12 cellular contexts compared by ENCODE assay signal in genomic region chr9:131738293-131738692, GRCh38. TPM values are rescaled to one million over a fixed set of nuclear protein-coding genes. Genes with fewer than 3 reads are reported as not detected.
DNase-seq lines count a peak whose midpoint lies in the region; ATAC-seq and TF ChIP-seq lines count a peak whose summit lies in the region.
"Had no signal": no experiment of that assay in that cellular context is flagged by ENCODE, and none has a peak within 500 bp of the region (broad histone marks: within the 10 kb centered on the region; RNA-seq: fewer than 3 reads in every experiment).

No MANE protein-coding gene starts in this region.

- peak overlapping the region; percentile 53 for H3K27ac ChIP-seq in layer of hippocampus (ENCODE audit: low read depth, low read length)
- no peak overlapping the region for H3K27ac ChIP-seq in subcutaneous abdominal adipose tissue (ENCODE audit: low read depth, low read length)

- ATAC-seq in activated CD8-positive, alpha-beta memory T cell treated with anti-CD3 and anti-CD28 coated beads, Interleukin-2, amount 10 ng/mL, durations not matched to agents 7 days and 5 days: no peak
- no peak for ATAC-seq in activated T-helper 17 cell treated with anti-CD3 and anti-CD28 coated beads, Interleukin-2, amount 50 U/mL, for 72 hours (replicated peaks)
- ATAC-seq in GM18520 (IDR thresholded peaks at IDR 0.05; ENCODE audit: unreplicated experiment) (no peak), GM18505 (IDR thresholded peaks at IDR 0.05; ENCODE audit: unreplicated experiment) (no peak)

- H3K36me3 ChIP-seq in subcutaneous abdominal adipose tissue (ENCODE audit: control insufficient read depth in 5 of 5, insufficient read depth in 5 of 5, low read length in 5 of 5): peaks cover 0 to 5% (median 0%) of the 10 kb centered on the region in 5 donors

- H3K27ac Mint-ChIP-seq in activated CD8-positive, alpha-beta memory T cell treated with anti-CD3 and anti-CD28 coated beads, Interleukin-2, amount 10 ng/mL, durations not matched to agents 7 days and 5 days: peak overlapping the region; percentile 90
- peak overlapping the region; percentile 78 for H3K27ac Mint-ChIP-seq in activated T-helper 17 cell treated with anti-CD3 and anti-CD28 coated beads, Interleukin-2, amount 50 U/mL, for 72 hours

- CTCF ChIA-PET in activated CD8-positive, alpha-beta memory T cell treated with anti-CD3 and anti-CD28 coated beads, Interleukin-2, amount 10 ng/mL, durations not matched to agents 7 days and 5 days (lab: Charles Lee): interaction anchor here (1.3 to 14.7 kb wide), 17 partner anchors 7 to 147 kb away, joined by 3 to 208 read pairs (median 12); no protein-coding TSS in a partner anchor
- CTCF ChIA-PET in HEK293T (lab: Yijun Ruan, JAX): interaction anchor here (1.3 kb wide), 1 partner anchor 147 kb away, joined by 5 read pairs; no protein-coding TSS in a partner anchor

- POLR2A ChIA-PET in HEK293T (lab: Yijun Ruan, JAX): interaction anchor here (1.0 kb wide), 1 partner anchor 41 kb away, joined by 4 read pairs; no protein-coding TSS in a partner anchor

- H3K4me1 Mint-ChIP-seq in activated CD8-positive, alpha-beta memory T cell treated with anti-CD3 and anti-CD28 coated beads, Interleukin-2, amount 10 ng/mL, durations not matched to agents 7 days and 5 days: peaks cover 52% of the 10 kb centered on the region
- H3K4me1 Mint-ChIP-seq in activated T-helper 17 cell treated with anti-CD3 and anti-CD28 coated beads, Interleukin-2, amount 50 U/mL, for 72 hours: peaks cover 42% of the 10 kb centered on the region

- no peaks in the 10 kb centered on the region for H3K9me3 Mint-ChIP-seq in activated CD8-positive, alpha-beta memory T cell treated with anti-CD3 and anti-CD28 coated beads, Interleukin-2, amount 10 ng/mL, durations not matched to agents 7 days and 5 days (ENCODE audit: low read depth)
- H3K9me3 Mint-ChIP-seq in activated T-helper 17 cell treated with anti-CD3 and anti-CD28 coated beads, Interleukin-2, amount 50 U/mL, for 72 hours: no peaks in the 10 kb centered on the region

- H3K9ac ChIP-seq in subcutaneous abdominal adipose tissue (ENCODE audit: low read length in 5 of 5): peak overlapping the region; percentile 13 to 90 (median 71)

- no peak for DNase-seq in activated CD8-positive, alpha-beta memory T cell treated with anti-CD3 and anti-CD28 coated beads, Interleukin-2, amount 10 ng/mL, durations not matched to agents 7 days and 5 days
- no peak for DNase-seq in activated CD8-positive, alpha-beta memory T cell treated with anti-CD3 and anti-CD28 coated beads, Interleukin-2, amount 50 U/mL, for 48 hours
- no peak for DNase-seq in HEK293T (ENCODE audit: extremely low spot score)
- DNase-seq: AML-193; cerebellar nuclear complex; SHP77 treated with DMSO at 0.1 percent for 48 hours; stimulated activated CD4-positive, alpha-beta T cell treated with anti-CD3 and anti-CD28 coated beads, Interleukin-1b, Interleukin-23, amount 100 ng/mL, for 48 hours had no signal

- no peak for TF ChIP-seq POLR2A in GM18505 (IDR thresholded peaks at IDR 0.05; ENCODE audit: borderline replicate concordance, extremely low read depth, insufficient read depth, insufficient read length)

- H3K4me3 Mint-ChIP-seq in activated CD8-positive, alpha-beta memory T cell treated with anti-CD3 and anti-CD28 coated beads, Interleukin-2, amount 10 ng/mL, durations not matched to agents 7 days and 5 days: peak overlapping the region; percentile 88
- H3K4me3 Mint-ChIP-seq in activated T-helper 17 cell treated with anti-CD3 and anti-CD28 coated beads, Interleukin-2, amount 50 U/mL, for 72 hours: peak overlapping the region; percentile 87

- no peaks in the 10 kb centered on the region for H3K27me3 Mint-ChIP-seq in activated CD8-positive, alpha-beta memory T cell treated with anti-CD3 and anti-CD28 coated beads, Interleukin-2, amount 10 ng/mL, durations not matched to agents 7 days and 5 days
- H3K27me3 Mint-ChIP-seq in activated T-helper 17 cell treated with anti-CD3 and anti-CD28 coated beads, Interleukin-2, amount 50 U/mL, for 72 hours: no peaks in the 10 kb centered on the region

- peaks cover 10 to 53% (median 52%) of the 10 kb centered on the region in 5 donors for H3K4me1 ChIP-seq in subcutaneous abdominal adipose tissue (ENCODE audit: control insufficient read depth in 5 of 5, insufficient read depth in 5 of 5, low read length in 5 of 5)

- H3K27me3 ChIP-seq in layer of hippocampus (ENCODE audit: control insufficient read depth, insufficient read depth, low read length) (no peaks in the 10 kb centered on the region), subcutaneous abdominal adipose tissue (ENCODE audit: control insufficient read depth in 5 of 5, insufficient read depth in 4 of 5, low read length in 5 of 5) (no peaks in the 10 kb centered on the region)

- no peaks in the 10 kb centered on the region for H3K9me3 ChIP-seq in subcutaneous abdominal adipose tissue (ENCODE audit: control insufficient read depth in 5 of 5, low read length in 5 of 5)

- peaks cover 19% of the 10 kb centered on the region for H3K36me3 Mint-ChIP-seq in activated CD8-positive, alpha-beta memory T cell treated with anti-CD3 and anti-CD28 coated beads, Interleukin-2, amount 10 ng/mL, durations not matched to agents 7 days and 5 days
- peaks cover 54% of the 10 kb centered on the region for H3K36me3 Mint-ChIP-seq in activated T-helper 17 cell treated with anti-CD3 and anti-CD28 coated beads, Interleukin-2, amount 50 U/mL, for 72 hours (ENCODE audit: low read depth)

- H3K4me3 ChIP-seq in subcutaneous abdominal adipose tissue (ENCODE audit: low read depth in 1 of 5, low read length in 5 of 5): peak overlapping the region; percentile 77 to 88 (median 84)

TF ChIP-seq in HEK293T, 16 proteins besides CTCF, POLR2A, EP300 and RAD21:
- TF ChIP-seq FOXA1 (IDR thresholded peaks at IDR 0.05) (no peak), ARNT (IDR thresholded peaks at IDR 0.05) (no peak), ELF4 (IDR thresholded peaks at IDR 0.05) (no peak), SUZ12 (IDR thresholded peaks at IDR 0.05) (no peak), CTBP1 (IDR thresholded peaks at IDR 0.05; ENCODE audit: borderline replicate concordance) (no peak), BHLHE40 (IDR thresholded peaks at IDR 0.05; ENCODE audit: borderline replicate concordance) (no peak), FOXK2 (IDR thresholded peaks at IDR 0.05) (no peak), SP1 (IDR thresholded peaks at IDR 0.05) (no peak), LEF1 (IDR thresholded peaks at IDR 0.05; ENCODE audit: borderline replicate concordance) (no peak)
TF ChIP-seq in HEK293T: peak in this region for 0.

RNA-seq across cellular contexts. Expression of gene RAPGEF1, which starts 1.6 kb away (rescaled TPM):
- total RNA-seq in activated CD8-positive, alpha-beta memory T cell treated with anti-CD3 and anti-CD28 coated beads, Interleukin-2, amount 10 ng/mL, durations not matched to agents 7 days and 5 days: 100 to 1,000 TPM; 187 to 215 TPM
- total RNA-seq in activated T-helper 17 cell treated with anti-CD3 and anti-CD28 coated beads, Interleukin-2, amount 50 U/mL, for 72 hours: 100 to 1,000 TPM; 147 to 167 TPM
